Comparison of ENCODE assay signal across 19 cellular contexts in the genomic region with DNA sequence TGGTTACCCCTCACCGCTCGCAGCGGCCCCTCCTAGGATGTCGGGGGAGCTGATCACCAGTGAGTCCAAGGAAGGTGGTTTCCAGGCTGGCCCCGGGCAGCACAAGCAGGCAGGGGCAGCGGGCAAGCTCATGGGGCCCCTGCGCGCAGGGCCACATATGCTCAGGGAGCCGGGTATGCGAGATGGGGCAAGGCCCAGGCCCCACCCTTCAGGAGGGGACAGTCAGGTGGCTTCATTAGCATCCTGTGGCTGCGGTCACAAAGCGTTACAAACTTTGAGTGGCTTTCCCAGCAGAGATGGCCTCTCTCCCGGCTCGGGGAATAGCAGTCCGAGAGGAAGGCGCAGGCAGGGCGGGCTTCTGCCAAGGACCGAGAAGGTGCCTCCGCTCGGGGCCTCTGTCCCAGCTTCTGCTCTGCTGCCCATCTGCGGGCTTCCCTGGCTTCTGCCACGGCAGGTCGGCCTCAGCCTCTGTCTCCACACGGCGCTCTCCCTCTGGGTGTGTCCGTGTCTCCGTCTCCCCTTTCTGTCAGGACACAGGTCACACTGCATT. TPM values are rescaled to one million over a fixed set of nuclear protein-coding genes. Genes with fewer than 3 reads are reported as not detected.
"Had no signal": no experiment of that assay in that cellular context is flagged by ENCODE, and none has a peak within 500 bp of the region (broad histone marks: within the 10 kb centered on the region; RNA-seq: fewer than 3 reads in every experiment).

No MANE protein-coding gene starts in this region.

- H3K27ac ChIP-seq: colonic mucosa, epithelial cell of prostate, esophagus muscularis mucosa, foreskin keratinocyte, gastroesophageal sphincter, heart left ventricle, hepatocyte, left lung, lower lobe of right lung had no signal

- H3K27me3 Mint-ChIP-seq: dendritic cell treated with granulocyte-macrophage colony-stimulating factor and Interleukin-4, amounts not matched to agents 40 ng/mL and 50 ng/mL, for 4 days; effector memory CD8-positive, alpha-beta T cell had no signal

- H3K36me3 ChIP-seq: colonic mucosa had no signal

- H3K4me3 ChIP-seq: colonic mucosa, esophagus muscularis mucosa, gastroesophageal sphincter, heart left ventricle, hepatocyte, left lung, lower lobe of right lung, mucosa of descending colon had no signal

- H3K9me3 Mint-ChIP-seq: dendritic cell treated with granulocyte-macrophage colony-stimulating factor and Interleukin-4, amounts not matched to agents 40 ng/mL and 50 ng/mL, for 4 days; effector memory CD8-positive, alpha-beta T cell had no signal

- H3K27me3 ChIP-seq: colonic mucosa, esophagus muscularis mucosa, foreskin keratinocyte, gastroesophageal sphincter, hepatocyte, left lung had no signal

- DNase-seq: colonic mucosa; cortex of kidney; effector CD8-positive, alpha-beta T cell; effector memory CD8-positive, alpha-beta T cell; endodermal cell; foreskin keratinocyte; heart left ventricle; left cardiac atrium; left lung; left ventricle myocardium superior; lower lobe of right lung; mesenchymal stem cell; mucosa of descending colon had no signal

- H3K4me1 ChIP-seq: colonic mucosa, foreskin keratinocyte, heart left ventricle, left lung, lower lobe of right lung had no signal

- H3K4me3 Mint-ChIP-seq: dendritic cell treated with granulocyte-macrophage colony-stimulating factor and Interleukin-4, amounts not matched to agents 40 ng/mL and 50 ng/mL, for 4 days; effector memory CD8-positive, alpha-beta T cell; endodermal cell; mesothelial cell of epicardium had no signal

- H3K9me3 ChIP-seq: colonic mucosa, esophagus muscularis mucosa, gastroesophageal sphincter, heart left ventricle, left lung, lower lobe of right lung, mucosa of descending colon had no signal

- H3K27ac Mint-ChIP-seq: dendritic cell treated with granulocyte-macrophage colony-stimulating factor and Interleukin-4, amounts not matched to agents 40 ng/mL and 50 ng/mL, for 4 days; effector memory CD8-positive, alpha-beta T cell; endodermal cell; mesothelial cell of epicardium had no signal

RNA-seq across cellular contexts. Expression of gene SRPK3, which starts 42.7 kb away (rescaled TPM):
- total RNA-seq: endodermal cell, lower lobe of right lung, mesothelial cell of epicardium had no signal
